ENCODE assay signal across 9 cellular contexts in the genomic region with DNA sequence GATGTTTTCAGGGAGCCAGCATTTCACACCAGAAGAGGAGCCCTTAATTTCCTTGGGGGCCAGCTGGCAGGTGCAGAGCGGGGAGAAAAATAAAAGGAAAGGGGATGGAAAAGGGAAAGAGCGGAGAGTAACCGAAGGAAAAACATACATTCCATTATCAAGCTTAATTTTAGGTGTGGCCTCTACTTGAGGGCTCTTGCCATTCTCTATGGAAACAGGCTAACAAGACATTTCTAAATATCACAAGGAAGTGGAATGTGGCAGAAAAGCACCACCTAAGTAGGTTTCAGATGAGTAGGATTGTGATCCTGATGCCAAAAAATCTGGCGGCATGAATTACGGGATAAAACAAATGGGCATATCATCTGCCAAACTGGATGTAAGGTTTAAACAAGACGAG. TPM values are rescaled to one million over a fixed set of nuclear protein-coding genes. Genes with fewer than 3 reads are reported as not detected.
DNase-seq lines count a peak whose midpoint lies in the region; FAIRE-seq and TF ChIP-seq lines count a peak whose summit lies in the region.
"Had no signal": no experiment of that assay in that cellular context is flagged by ENCODE, and none has a peak within 500 bp of the region (broad histone marks: within the 10 kb centered on the region; RNA-seq: fewer than 3 reads in every experiment).

No MANE protein-coding gene starts in this region.

- peaks cover 4% of the 10 kb centered on the region for H3K36me3 ChIP-seq in CD4-positive, alpha-beta memory T cell (ENCODE audit: insufficient read depth, low read length)
- H3K36me3 ChIP-seq in KMS-11 (ENCODE audit: insufficient read depth), result no peaks in the 10 kb centered on the region; the same call in 1 of the 2 replicates
- H3K36me3 ChIP-seq in osteoblast (ENCODE audit: insufficient read depth, low read length), result peaks cover 25% of the 10 kb centered on the region
- peaks cover 3 to 5% of the 10 kb centered on the region in 2 donors for H3K36me3 ChIP-seq in small intestine (ENCODE audit: control insufficient read depth in 2 of 2, insufficient read depth in 2 of 2, low read length in 2 of 2)

- TF ChIP-seq CTCF in KMS-11 (conservative IDR thresholded peaks at IDR 0.05; ENCODE audit: low read depth, low read length), result no peak
- no peak for TF ChIP-seq CTCF in osteoblast (IDR thresholded peaks at IDR 0.05; ENCODE audit: extremely low read depth, low read depth, low read length)

- H3K9me3 ChIP-seq in CD4-positive, alpha-beta memory T cell (ENCODE audit: control insufficient read depth in 1 of 2, low read length in 2 of 2), result no peaks in the 10 kb centered on the region
- H3K9me3 ChIP-seq in osteoblast (ENCODE audit: low read depth, low read length) (no peaks in the 10 kb centered on the region), small intestine (ENCODE audit: control insufficient read depth, low read depth) (no peaks in the 10 kb centered on the region)

- intact Hi-C loops in CD4-positive, alpha-beta memory T cell (cut with micrococcal nuclease), result loop anchor here (5.0 kb wide), 1 partner anchor 100 kb away; no protein-coding TSS in a partner anchor

- peaks cover 0 to 4% of the 10 kb centered on the region in 2 donors for H3K27me3 Mint-ChIP-seq in CD4-positive, alpha-beta memory T cell

- H4K20me1 ChIP-seq in KMS-11 (ENCODE audit: insufficient read depth), result peaks cover 5% of the 10 kb centered on the region; the same call in 1 of the 2 replicates
- peaks cover 25% of the 10 kb centered on the region for H4K20me1 ChIP-seq in osteoblast (ENCODE audit: insufficient read depth, low read length)

- H3K4me1 Mint-ChIP-seq in CD4-positive, alpha-beta memory T cell, result peaks cover 27 to 37% (median 31%) of the 10 kb centered on the region in 4 donors

- no peak overlapping the region for H3K9ac ChIP-seq in KMS-11

- H3K79me2 ChIP-seq in KMS-11 (ENCODE audit: insufficient read depth, low read depth) (peaks cover 32% of the 10 kb centered on the region), osteoblast (ENCODE audit: insufficient read depth, low read length) (peaks cover 43% of the 10 kb centered on the region)

- peaks cover 28% of the 10 kb centered on the region for H3K4me1 ChIP-seq in CD4-positive, alpha-beta memory T cell (ENCODE audit: insufficient read depth, low read length)
- H3K4me1 ChIP-seq in KMS-11 (ENCODE audit: low read depth, poor library complexity, severe bottlenecking), result peaks cover 37% of the 10 kb centered on the region
- H3K4me1 ChIP-seq in osteoblast (ENCODE audit: insufficient read depth, low read length), result peaks cover 17% of the 10 kb centered on the region
- peaks cover 2 to 7% of the 10 kb centered on the region in 2 donors for H3K4me1 ChIP-seq in small intestine (ENCODE audit: control insufficient read depth in 2 of 2, insufficient read depth in 1 of 2, low read depth in 1 of 2, low read length in 1 of 2)

- POLR2A ChIA-PET in CD4-positive, alpha-beta memory T cell (lab: Charles Lee; ENCODE audit: partially characterized antibody), result interaction anchor here (1.0 to 2.1 kb wide), 5 partner anchors 10 to 102 kb away, joined by 3 to 8 read pairs (median 6); partner anchors contain the start of gene NAE1

- peak overlapping the region; percentile 75 to 84 (median 82) for H3K4me3 Mint-ChIP-seq in CD4-positive, alpha-beta memory T cell

- peak overlapping the region in 6 of 7 donors; percentile 47 to 95 (median 86) for H3K27ac Mint-ChIP-seq in CD4-positive, alpha-beta memory T cell

- H3K36me3 Mint-ChIP-seq in CD4-positive, alpha-beta memory T cell, result peaks cover 5 to 25% of the 10 kb centered on the region in 2 donors

- FAIRE-seq in small intestine (lab: Jason Lieb, UNC), result no peak

- WGBS in small intestine, 3 donors, result 70 to 82% (median 74%) methylated on average over 6 of the region's 6 CpGs

- peak overlapping the region; percentile 98 for H2AFZ ChIP-seq in KMS-11 (ENCODE audit: low read depth)
- peak overlapping the region; percentile 97 for H2AFZ ChIP-seq in osteoblast (ENCODE audit: low read length)

- no peak for DNase-seq in CD4-positive, alpha-beta memory T cell
- no peak for DNase-seq in osteoblast (ENCODE audit: insufficient read length, low spot score, missing footprints)
- DNase-seq in small intestine, result no peak
- DNase-seq in OCI-M1 (lab: John Stamatoyannopoulos, UW), result no peak
- no peak for DNase-seq in NK-92 (lab: John Stamatoyannopoulos, UW; ENCODE audit: unreplicated experiment)
- no peak for DNase-seq in NCI-H446 (lab: John Stamatoyannopoulos, UW)

- CTCF ChIA-PET in CD4-positive, alpha-beta memory T cell (lab: Charles Lee; ENCODE audit: partially characterized antibody), result interaction anchor here (0.5 to 3.6 kb wide), 20 partner anchors 8 to 346 kb away, joined by 3 to 21 read pairs (median 5); partner anchors contain the start of gene NAE1

- no peaks in the 10 kb centered on the region for H3K27me3 ChIP-seq in CD4-positive, alpha-beta memory T cell (ENCODE audit: insufficient read depth, low read length)
- no peaks in the 10 kb centered on the region for H3K27me3 ChIP-seq in KMS-11 (ENCODE audit: insufficient read depth, low read depth)
- no peaks in the 10 kb centered on the region for H3K27me3 ChIP-seq in osteoblast (ENCODE audit: insufficient read depth, low read length)
- no peaks in the 10 kb centered on the region for H3K27me3 ChIP-seq in small intestine (ENCODE audit: control insufficient read depth in 2 of 2, insufficient read depth in 2 of 2, low read length in 2 of 2)

- no peak overlapping the region for H3K27ac ChIP-seq in CD4-positive, alpha-beta memory T cell (ENCODE audit: low read depth, low read length)
- H3K27ac ChIP-seq in KMS-11 (no peak overlapping the region), cingulate gyrus (ENCODE audit: low read depth, low read length) (peak overlapping the region; percentile 90), osteoblast (ENCODE audit: low read depth, low read length) (no peak overlapping the region), small intestine (ENCODE audit: low read depth in 1 of 2, low read length in 1 of 2) (no peak overlapping the region)

- H3K9me3 Mint-ChIP-seq in CD4-positive, alpha-beta memory T cell, result no peaks in the 10 kb centered on the region

- H3K4me3 ChIP-seq in CD4-positive, alpha-beta memory T cell (ENCODE audit: low read length in 2 of 2), result peak overlapping the region in 1 of 2 donors; percentile 15
- no peak overlapping the region for H3K4me3 ChIP-seq in KMS-11 (IDR thresholded peaks at IDR 0.05; ENCODE audit: insufficient read depth, low read depth, low read length)
- peak overlapping the region; percentile 88 for H3K4me3 ChIP-seq in osteoblast (ENCODE audit: insufficient read depth, low read length)
- no peak overlapping the region for H3K4me3 ChIP-seq in small intestine (ENCODE audit: low read depth in 1 of 2, low read length in 2 of 2)

- H3K4me2 ChIP-seq in KMS-11 (peak overlapping the region; percentile 90), osteoblast (ENCODE audit: insufficient read depth, low read length) (peak overlapping the region; percentile 88)

RNA-seq across cellular contexts. Expression of gene DYNC1LI2, which starts 1.0 kb away (rescaled TPM):
- 10 to 100 TPM; 73.2 to 78.1 TPM for total RNA-seq in CD4-positive, alpha-beta memory T cell
- 10 to 100 TPM; 16.0 to 32.9 TPM for polyA plus RNA-seq in CD4-positive, alpha-beta memory T cell
- total RNA-seq in osteoblast, result 157 and 183 TPM in 2 replicates
- polyA plus RNA-seq in small intestine, result 10 to 100 TPM; 37.8 to 78.9 (median 46.3) TPM

RNA-seq across cellular contexts. Expression of gene TERB1, which starts 49.0 kb away (rescaled TPM):
- 1 to 10 TPM in 1 of 2 experiments, under 1 TPM in 1; 0.83 to 1.1 TPM for total RNA-seq in CD4-positive, alpha-beta memory T cell
- not detected for polyA plus RNA-seq in CD4-positive, alpha-beta memory T cell
- 0.29 and 0.36 TPM in 2 replicates for total RNA-seq in osteoblast
- not detected for polyA plus RNA-seq in small intestine
- total RNA-seq: T-helper 1 cell treated with Interleukin-12 subunit alpha and Interleukin-12 subunit beta and Interleukin-4 antibody, amounts not matched to agents 30 ng/mL and 1 ng/mL, for 36 hours had no signal

RNA-seq across cellular contexts. Expression of gene CMTM4, which starts 55.8 kb away (rescaled TPM):
- 1 to 10 TPM; 2.0 to 2.2 TPM for total RNA-seq in CD4-positive, alpha-beta memory T cell
- polyA plus RNA-seq in CD4-positive, alpha-beta memory T cell, result under 1 TPM in 1 of 2 donors, not detected in 1; 0.21 TPM
- 42.7 and 52.5 TPM in 2 replicates for total RNA-seq in osteoblast
- 10 to 100 TPM; 21.1 to 48.9 (median 37.1) TPM for polyA plus RNA-seq in small intestine

Comparison
In these comparisons a context has a peak if more than half of its experiments do, and no peak if none do; other contexts are left out.
1. RNA of gene CMTM4, which starts 55.8 kb away (total RNA-seq): 42.7 to 52.5 TPM in osteoblast; 2.0 to 2.2 TPM in CD4-positive, alpha-beta memory T cell; every median in the first group is over 10 times any median in the second.